In genomic region chr9:98085955-98086354, GRCh38 we compare ENCODE assay signal across 16 cellular contexts. TPM values are rescaled to one million over a fixed set of nuclear protein-coding genes. Genes with fewer than 3 reads are reported as not detected.
DNase-seq lines count a peak whose midpoint lies in the region; ATAC-seq and TF ChIP-seq lines count a peak whose summit lies in the region.
"Had no signal": no experiment of that assay in that cellular context is flagged by ENCODE, and none has a peak within 500 bp of the region (broad histone marks: within the 10 kb centered on the region; RNA-seq: fewer than 3 reads in every experiment).

No MANE protein-coding gene starts in this region.

- H3K36me3 ChIP-seq in mesendoderm (ENCODE audit: control insufficient read depth, insufficient read depth, low read length) = peaks cover 6% of the 10 kb centered on the region

- no peaks in the 10 kb centered on the region for H3K9me3 ChIP-seq in T-helper 17 cell (ENCODE audit: control insufficient read depth, low read length, poor library complexity, severe bottlenecking)
- H3K9me3 ChIP-seq: SJSA1, stomach had no signal

- H3K27me3 ChIP-seq in mesendoderm (ENCODE audit: insufficient read depth, low read length, poor library complexity) = no peaks in the 10 kb centered on the region
- H3K27me3 ChIP-seq: SJSA1, stomach had no signal

- H2BK15ac ChIP-seq in mesendoderm (replicated peaks; ENCODE audit: low read depth) = no peak overlapping the region

- H4K5ac ChIP-seq in mesendoderm (ENCODE audit: low read length) = no peak overlapping the region

- H3K4ac ChIP-seq in mesendoderm (ENCODE audit: low read depth, low read length) = no peak overlapping the region

- H3K18ac ChIP-seq in mesendoderm (ENCODE audit: low read length) = no peak overlapping the region

- H3K23ac ChIP-seq in mesendoderm (ENCODE audit: low read length) = no peak overlapping the region

- no CpG with 5 or more reads among the region's 6 CpGs for WGBS in mesendoderm (ENCODE audit: extremely low coverage, insufficient coverage, low lambda C conversion rate)

- in situ Hi-C loops in GM13977 (cut with MboI; ENCODE audit: low pct_unique_long_range_greater_than_20kb, low sequenced_read_pairs, unreplicated experiment) = no loop called here

- H3K4me2 ChIP-seq in mesendoderm (ENCODE audit: low read length) = no peak overlapping the region

- H3K27me3 Mint-ChIP-seq in T-helper 17 cell = no peaks in the 10 kb centered on the region

- no peak overlapping the region for H2BK5ac ChIP-seq in mesendoderm (ENCODE audit: low read length)

- H3K9ac ChIP-seq in mesendoderm (ENCODE audit: low read length) = no peak overlapping the region

- no peaks in the 10 kb centered on the region for H3K79me1 ChIP-seq in mesendoderm (ENCODE audit: low read length)

- H3K79me2 ChIP-seq in mesendoderm (ENCODE audit: control insufficient read depth, insufficient read depth, low read length) = no peaks in the 10 kb centered on the region

- H3K56ac ChIP-seq in mesendoderm (ENCODE audit: low read length) = no peak overlapping the region

- peak overlapping the region; percentile 29 for H4K8ac ChIP-seq in mesendoderm (ENCODE audit: low read depth, low read length)

- H2BK120ac ChIP-seq in mesendoderm (ENCODE audit: low read depth, low read length) = no peak overlapping the region

- H3K4me3 ChIP-seq in mesendoderm (ENCODE audit: low read length) = no peak overlapping the region
- H3K4me3 ChIP-seq: SJSA1, stomach had no signal

- DNase-seq in DMS53 (lab: John Stamatoyannopoulos, UW) (peak; percentile 11), DMS53 treated with DMSO at 0.1 percent for 48 hours (lab: John Stamatoyannopoulos, UW; ENCODE audit: unreplicated experiment) (no peak), GM13977 (ENCODE audit: low spot score) (peak; percentile 46), T-helper 17 cell (no peak), mesendoderm (peak; percentile 87), OCI-M2 (lab: John Stamatoyannopoulos, UW; ENCODE audit: unreplicated experiment) (no peak)
- DNase-seq: activated gamma-delta T cell treated with Interleukin-2 at 50 U/mL for 16 hours, KBM-7, NCI-H446, occipital lobe, stomach, WERI-Rb-1 had no signal

- no peaks in the 10 kb centered on the region for H3K4me1 ChIP-seq in mesendoderm (ENCODE audit: control insufficient read depth, low read depth, low read length)
- H3K4me1 ChIP-seq: SJSA1 had no signal

- H3K4me1 Mint-ChIP-seq in T-helper 17 cell = peaks cover 46% of the 10 kb centered on the region

- peak overlapping the region; percentile 82 for H3K27ac Mint-ChIP-seq in T-helper 17 cell

- peaks cover 17% of the 10 kb centered on the region for H3K36me3 Mint-ChIP-seq in T-helper 17 cell (ENCODE audit: low read depth)

- no peak for TF ChIP-seq CTCF in GM13977 (IDR thresholded peaks at IDR 0.05; ENCODE audit: extremely low read depth, insufficient read depth, missing control alignments)

- H2AK5ac ChIP-seq in mesendoderm (ENCODE audit: low read length) = no peak overlapping the region

- no peak for ATAC-seq in T-helper 17 cell
- no peak for ATAC-seq in GM19455 (IDR thresholded peaks at IDR 0.05; ENCODE audit: unreplicated experiment)
- no peak for ATAC-seq in HG02938 (IDR thresholded peaks at IDR 0.05; ENCODE audit: unreplicated experiment)
- ATAC-seq: left lobe of liver had no signal

- H3K27ac ChIP-seq in mesendoderm (ENCODE audit: low read depth, low read length) = no peak overlapping the region
- H3K27ac ChIP-seq: SJSA1, WERI-Rb-1 had no signal

- no peak overlapping the region for H3K4me3 Mint-ChIP-seq in T-helper 17 cell

RNA-seq across cellular contexts. Expression of gene NANS, which starts 29.4 kb away (rescaled TPM):
- total RNA-seq in T-helper 17 cell = 10 to 100 TPM; 38.1 to 44.9 TPM
- polyA plus RNA-seq in mesendoderm (2013, experiment 1 of 2) = 82.6 TPM
- 83.9 TPM for polyA plus RNA-seq in mesendoderm (2013, experiment 2 of 2)

RNA-seq across cellular contexts. Expression of gene TRIM14, which starts 33.1 kb away (rescaled TPM):
- 10 to 100 TPM; 63.8 to 64.6 TPM for total RNA-seq in T-helper 17 cell
- 7.3 TPM for polyA plus RNA-seq in mesendoderm (2013, experiment 1 of 2)
- polyA plus RNA-seq in mesendoderm (2013, experiment 2 of 2) = 7.3 TPM

Comparison
In these comparisons a context has a peak if more than half of its experiments do, and no peak if none do; other contexts are left out.
1. DNase-seq: peak in DMS53 (single experiment), GM13977 (single experiment) and mesendoderm (single experiment); none in DMS53 treated with DMSO at 0.1 percent for 48 hours (single experiment), T-helper 17 cell (0 of 3) and OCI-M2 (single experiment).